Comparison of ENCODE assay signal across 9 cellular contexts in the genomic region with DNA sequence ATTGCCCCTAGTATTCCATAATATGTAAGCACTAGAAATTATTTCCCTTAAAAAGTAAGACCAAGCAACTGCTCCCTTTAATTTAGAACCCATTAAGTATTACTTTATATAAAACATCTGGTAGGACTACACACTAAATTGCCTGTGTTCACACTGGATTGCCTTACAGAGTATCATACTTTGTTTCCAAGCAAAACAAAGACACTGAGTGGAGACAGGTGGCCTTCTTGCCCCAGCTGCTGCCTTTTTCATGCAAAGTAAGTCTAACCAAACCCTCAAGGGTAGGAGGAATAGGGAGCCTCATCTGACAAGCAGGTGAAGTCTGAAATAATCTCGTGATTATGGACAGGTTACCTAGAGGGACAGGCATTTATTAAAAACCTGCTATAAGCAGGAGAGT.
DNase-seq lines count a peak whose midpoint lies in the region; ATAC-seq and TF ChIP-seq lines count a peak whose summit lies in the region.
"Had no signal": no experiment of that assay in that cellular context is flagged by ENCODE, and none has a peak within 500 bp of the region (broad histone marks: within the 10 kb centered on the region; RNA-seq: fewer than 3 reads in every experiment).

No MANE protein-coding gene starts in this region.

- in situ Hi-C loops in mammary epithelial cell (cut with MboI; ENCODE audit: low sequenced_read_pairs in 2 of 2) = no loop called here

- no TSS peak for BruUV-seq in mammary epithelial cell (replicated peaks; lab: Mats Ljungman, UMichigan)

- 39% methylated on average over 1 of the region's 1 CpG for WGBS in mammary epithelial cell (ENCODE audit: low coverage, missing lambda C conversion rate)

- no peaks in the 10 kb centered on the region for H3K79me2 ChIP-seq in mammary epithelial cell (ENCODE audit: insufficient read depth, low read length)

- no peaks in the 10 kb centered on the region for H3K9me3 ChIP-seq in mammary epithelial cell (replicated peaks; ENCODE audit: insufficient read depth, low read length)

- DNase-seq in COLO668 (lab: John Stamatoyannopoulos, UW; ENCODE audit: unreplicated experiment) (peak; percentile 64), NCI-H2171 (lab: John Stamatoyannopoulos, UW) (peak; percentile 83), T-helper 1 cell (no peak), mammary epithelial cell (no peak), NCI-H226 (no peak)
- no peak for DNase-seq in stimulated activated naive CD4-positive, alpha-beta T cell treated with Interleukin-2 at 50 U/mL for 16 hours (lab: John Stamatoyannopoulos, UW)
- DNase-seq: aorta had no signal

- dilution Hi-C loops in mammary epithelial cell (cut with HindIII; ENCODE audit: low sequenced_read_pairs) = no loop called here

- no peak overlapping the region for H2AFZ ChIP-seq in mammary epithelial cell (ENCODE audit: low read depth, low read length)

- no peaks in the 10 kb centered on the region for H3K4me1 ChIP-seq in mammary epithelial cell (ENCODE audit: insufficient read depth, low read length)

- no peaks in the 10 kb centered on the region for H3K36me3 ChIP-seq in mammary epithelial cell (ENCODE audit: insufficient read depth, low read length)

- no peak overlapping the region for H3K9ac ChIP-seq in mammary epithelial cell (ENCODE audit: insufficient read depth, low read length)

- no peak overlapping the region for H3K4me3 ChIP-seq in mammary epithelial cell (replicated peaks in 1 of 3; ENCODE audit: insufficient read depth in 1 of 3, low read depth in 2 of 3, low read length in 3 of 3)

- no peaks in the 10 kb centered on the region for H4K20me1 ChIP-seq in mammary epithelial cell (ENCODE audit: insufficient read depth, low read length)

- H3K4me2 ChIP-seq in mammary epithelial cell (ENCODE audit: insufficient read depth, low read depth, low read length) = no peak overlapping the region

- ATAC-seq in GM19455 (IDR thresholded peaks at IDR 0.05; ENCODE audit: unreplicated experiment) (peak; percentile 86), HG03097 (IDR thresholded peaks at IDR 0.05; ENCODE audit: low FRiP score, unreplicated experiment) (peak; percentile 48)

- H3K27me3 ChIP-seq in mammary epithelial cell (ENCODE audit: insufficient read depth, low read length) = no peaks in the 10 kb centered on the region

- CTCF ChIA-PET in mammary epithelial cell (lab: Charles Lee; ENCODE audit: low non-redundant PET) = no interaction called here

- no peak overlapping the region for H3K27ac ChIP-seq in mammary epithelial cell (ENCODE audit: insufficient read depth, low read depth, low read length)

- TF ChIP-seq CTCF in mammary epithelial cell (conservative IDR thresholded peaks at IDR 0.05 in 1 of 2, IDR thresholded peaks at IDR 0.05 in 1 of 2; ENCODE audit: extremely low read depth in 1 of 2, insufficient read depth in 1 of 2, low read depth in 1 of 2, low read length in 2 of 2) = no peak

- intact Hi-C loops in mammary epithelial cell (cut with micrococcal nuclease) = no loop called here

Comparison
In these comparisons a context has a peak if more than half of its experiments do, and no peak if none do; other contexts are left out.
1. DNase-seq: peak in COLO668 (single experiment) and NCI-H2171 (single experiment); none in stimulated activated naive CD4-positive, alpha-beta T cell treated with Interleukin-2 at 50 U/mL for 16 hours (single experiment), T-helper 1 cell (0 of 5), mammary epithelial cell (single experiment) and NCI-H226 (single experiment).